27 cellular contexts compared by ENCODE assay signal in genomic region chr10:46235705-46236536, GRCh38. TPM values are rescaled to one million over a fixed set of nuclear protein-coding genes. Genes with fewer than 3 reads are reported as not detected.
DNase-seq lines count a peak whose midpoint lies in the region; ATAC-seq and TF ChIP-seq lines count a peak whose summit lies in the region.
"Had no signal": no experiment of that assay in that cellular context is flagged by ENCODE, and none has a peak within 500 bp of the region (broad histone marks: within the 10 kb centered on the region; RNA-seq: fewer than 3 reads in every experiment).

No MANE protein-coding gene starts in this region.

- no peaks in the 10 kb centered on the region for H3K23me2 ChIP-seq in H9 (ENCODE audit: insufficient read length, low read depth, low read length, poor library complexity, severe bottlenecking)

- TF ChIP-seq CTCF in H9 (conservative IDR thresholded peaks at IDR 0.05), result no peak

- no peak overlapping the region for H2BK120ac ChIP-seq in H9 (ENCODE audit: low read depth, low read length, poor library complexity, severe bottlenecking)

- no peak overlapping the region for H2BK15ac ChIP-seq in H9 (ENCODE audit: low read depth, low read length)

- H3K27me3 ChIP-seq in H9 (ENCODE audit: insufficient read depth, low read length), result no peaks in the 10 kb centered on the region
- H3K27me3 ChIP-seq: BLaER1 treated with 17β-estradiol and CSF1 and Interleukin-3, amounts not matched to agents 10 nM and 100 nM; body of pancreas; MG63; neutrophil had no signal

- no peak overlapping the region for H2AFZ ChIP-seq in H9 (ENCODE audit: low read length)

- H3K23ac ChIP-seq in H9 (ENCODE audit: insufficient read length, low read depth, low read length), result no peak overlapping the region

- no peak overlapping the region for H2BK5ac ChIP-seq in H9 (ENCODE audit: insufficient read length, low read length)

- no peaks in the 10 kb centered on the region for H4K20me1 ChIP-seq in H9 (ENCODE audit: control insufficient read depth, insufficient read depth, insufficient read length)
- H4K20me1 ChIP-seq: BLaER1 treated with 17β-estradiol and CSF1 and Interleukin-3, amounts not matched to agents 10 nM and 100 nM had no signal

- H3K4me1 Mint-ChIP-seq in activated T-cell treated with anti-CD3 and anti-CD28 coated beads, Interleukin-2, amount 50 U/mL, for 24 hours (ENCODE audit: low read depth), result peaks cover 9% of the 10 kb centered on the region
- H3K4me1 Mint-ChIP-seq in activated T-cell treated with anti-CD3 and anti-CD28 coated beads, Interleukin-2, amount 50 U/mL, for 4 hours (ENCODE audit: low read depth), result peaks cover 10% of the 10 kb centered on the region
- H3K4me1 Mint-ChIP-seq in H9, result no peaks in the 10 kb centered on the region
- H3K4me1 Mint-ChIP-seq in stimulated activated effector memory CD8-positive, alpha-beta T cell treated with anti-CD3 and anti-CD28 coated beads, Interleukin-12 subunit alpha, Interleukin-12 subunit beta, amount 100 ng/mL, for 72 hours, result peaks cover 30% of the 10 kb centered on the region

- no peak overlapping the region for H4K8ac ChIP-seq in H9 (replicated peaks; ENCODE audit: insufficient read length, low read depth, low read length)

- H3K9me3 ChIP-seq in H9 (ENCODE audit: control insufficient read depth, low read depth, low read length), result no peaks in the 10 kb centered on the region
- H3K9me3 ChIP-seq: body of pancreas, heart right ventricle, left ventricle myocardium inferior, MG63, neutrophil had no signal

- peak overlapping the region; percentile 54 for H3K27ac Mint-ChIP-seq in activated T-cell treated with anti-CD3 and anti-CD28 coated beads, Interleukin-2, amount 50 U/mL, for 24 hours
- H3K27ac Mint-ChIP-seq in H9, result peak overlapping the region in 2 of 3 experiments; percentile 85 to 90; a peak in 2 of 7 replicates
- peak overlapping the region; percentile 60 for H3K27ac Mint-ChIP-seq in stimulated activated effector memory CD8-positive, alpha-beta T cell treated with anti-CD3 and anti-CD28 coated beads, Interleukin-12 subunit alpha, Interleukin-12 subunit beta, amount 100 ng/mL, for 72 hours

- no peaks in the 10 kb centered on the region for H3K9me3 Mint-ChIP-seq in activated T-cell treated with anti-CD3 and anti-CD28 coated beads, Interleukin-2, amount 50 U/mL, for 24 hours
- no peaks in the 10 kb centered on the region for H3K9me3 Mint-ChIP-seq in activated T-cell treated with anti-CD3 and anti-CD28 coated beads, Interleukin-2, amount 50 U/mL, for 4 hours
- no peaks in the 10 kb centered on the region; a peak in 1 of 5 replicates for H3K9me3 Mint-ChIP-seq in H9
- no peaks in the 10 kb centered on the region for H3K9me3 Mint-ChIP-seq in stimulated activated effector memory CD8-positive, alpha-beta T cell treated with anti-CD3 and anti-CD28 coated beads, Interleukin-12 subunit alpha, Interleukin-12 subunit beta, amount 100 ng/mL, for 72 hours

- no peaks in the 10 kb centered on the region for H3K79me2 ChIP-seq in H9 (ENCODE audit: insufficient read depth, low read length)

- H3K4me1 ChIP-seq in H9 (ENCODE audit: insufficient read depth, low read length), result no peaks in the 10 kb centered on the region
- H3K4me1 ChIP-seq: body of pancreas, heart right ventricle, left ventricle myocardium inferior had no signal

- H3K4me2 ChIP-seq in H9 (ENCODE audit: insufficient read depth, insufficient read length, low read length), result no peak overlapping the region
- H3K4me2 ChIP-seq: BLaER1 treated with 17β-estradiol and CSF1 and Interleukin-3, amounts not matched to agents 10 nM and 100 nM had no signal

- H3T11ph ChIP-seq in H9 (ENCODE audit: low read length), result no peak overlapping the region

- no peak overlapping the region for H2BK20ac ChIP-seq in H9 (ENCODE audit: low read depth, low read length, poor library complexity, severe bottlenecking)

- H2AK5ac ChIP-seq in H9 (ENCODE audit: insufficient read length, low read length), result no peak overlapping the region

- H3K18ac ChIP-seq in H9 (ENCODE audit: insufficient read length, low read depth, low read length), result no peak overlapping the region

- no CpG with 5 or more reads among the region's 5 CpGs for WGBS in H9 (ENCODE audit: extremely low coverage, insufficient read length, low lambda C conversion rate)

- H4K91ac ChIP-seq in H9 (ENCODE audit: insufficient read length, low read depth, low read length), result no peak overlapping the region

- no peak overlapping the region for H4K5ac ChIP-seq in H9 (ENCODE audit: insufficient read length, low read depth, low read length)

- no peak overlapping the region for H3K27ac ChIP-seq in H9 (ENCODE audit: insufficient read length, low read depth, low read length)
- H3K27ac ChIP-seq: BLaER1 treated with 17β-estradiol and CSF1 and Interleukin-3, amounts not matched to agents 10 nM and 100 nM; body of pancreas; heart right ventricle; left ventricle myocardium inferior; neutrophil had no signal

- no peaks in the 10 kb centered on the region for H3K27me3 Mint-ChIP-seq in activated T-cell treated with anti-CD3 and anti-CD28 coated beads, Interleukin-2, amount 50 U/mL, for 24 hours
- no peaks in the 10 kb centered on the region for H3K27me3 Mint-ChIP-seq in activated T-cell treated with anti-CD3 and anti-CD28 coated beads, Interleukin-2, amount 50 U/mL, for 4 hours (ENCODE audit: low read depth)
- peaks cover 5% of the 10 kb centered on the region; the same call in 1 of the 2 replicates for H3K27me3 Mint-ChIP-seq in H9 (ENCODE audit: low read depth)

- H3K4ac ChIP-seq in H9 (ENCODE audit: low read depth, low read length), result no peak overlapping the region

- no peaks in the 10 kb centered on the region for H3K79me1 ChIP-seq in H9 (ENCODE audit: insufficient read depth, low read depth, low read length, poor library complexity, severe bottlenecking)

- H2BK12ac ChIP-seq in H9 (ENCODE audit: insufficient read length, low read depth, low read length), result no peak overlapping the region

- no peak overlapping the region for H3K9ac ChIP-seq in H9 (ENCODE audit: extremely low read depth, insufficient read length, low read length)
- H3K9ac ChIP-seq: BLaER1 treated with 17β-estradiol and CSF1 and Interleukin-3, amounts not matched to agents 10 nM and 100 nM had no signal

- DNase-seq in activated T-cell treated with anti-CD3 and anti-CD28 coated beads, Interleukin-2, amount 50 U/mL, for 24 hours, result no peak
- no peak for DNase-seq in activated T-cell treated with anti-CD3 and anti-CD28 coated beads, Interleukin-2, amount 50 U/mL, for 4 hours
- DNase-seq in H9 (peak; percentile 10), NCI-H2227 treated with DMSO at 0.1 percent for 48 hours (lab: John Stamatoyannopoulos, UW) (no peak), NCI-H146 treated with DMSO at 0.1 percent for 48 hours (lab: John Stamatoyannopoulos, UW; ENCODE audit: unreplicated experiment) (no peak), DMS 273 treated with DMSO at 0.1 percent for 48 hours (lab: John Stamatoyannopoulos, UW) (no peak)
- DNase-seq in stimulated activated effector memory CD8-positive, alpha-beta T cell treated with anti-CD3 and anti-CD28 coated beads, Interleukin-12 subunit alpha, Interleukin-12 subunit beta, amount 100 ng/mL, for 72 hours (ENCODE audit: low spot score in 2 of 2), result peak in 1 of 2 donors; percentile 36
- DNase-seq: activated CD4-positive, alpha-beta T cell treated with anti-CD3 and anti-CD28 coated beads for 1 hour; activated CD8-positive, alpha-beta memory T cell treated with anti-CD3 and anti-CD28 coated beads, Interleukin-2, amount 50 U/mL, for 4 hours; activated naive CD4-positive, alpha-beta T cell; body of pancreas; GOT3; heart right ventricle; left ventricle myocardium inferior; MG63; NCI-H146; NCI-H2171 treated with DMSO at 0.1 percent for 48 hours; NCI-H748 treated with DMSO at 0.1 percent for 48 hours; OCI-M1; SHP77 had no signal

- peaks cover 26% of the 10 kb centered on the region for H3K36me3 Mint-ChIP-seq in activated T-cell treated with anti-CD3 and anti-CD28 coated beads, Interleukin-2, amount 50 U/mL, for 24 hours (ENCODE audit: low read depth)
- peaks cover 61% of the 10 kb centered on the region for H3K36me3 Mint-ChIP-seq in activated T-cell treated with anti-CD3 and anti-CD28 coated beads, Interleukin-2, amount 50 U/mL, for 4 hours (ENCODE audit: insufficient read depth)
- H3K36me3 Mint-ChIP-seq in H9 (ENCODE audit: insufficient read depth in 1 of 3, low read depth in 3 of 3), result no peaks in the 10 kb centered on the region
- H3K36me3 Mint-ChIP-seq in stimulated activated effector memory CD8-positive, alpha-beta T cell treated with anti-CD3 and anti-CD28 coated beads, Interleukin-12 subunit alpha, Interleukin-12 subunit beta, amount 100 ng/mL, for 72 hours, result peaks cover 6% of the 10 kb centered on the region

- no peak overlapping the region for H3K14ac ChIP-seq in H9 (ENCODE audit: insufficient read depth, low read length)

- ATAC-seq in activated T-cell treated with anti-CD3 and anti-CD28 coated beads, Interleukin-2, amount 50 U/mL, for 4 hours, result no peak
- ATAC-seq in esophagus mucosa, result peak; percentile 11
- ATAC-seq in stimulated activated effector memory CD8-positive, alpha-beta T cell treated with anti-CD3 and anti-CD28 coated beads, Interleukin-12 subunit alpha, Interleukin-12 subunit beta, amount 100 ng/mL, for 72 hours, result no peak
- ATAC-seq: body of pancreas, heart right ventricle had no signal

- no peak overlapping the region for H3K56ac ChIP-seq in H9 (ENCODE audit: insufficient read length, low read depth, low read length)

- H3K4me3 Mint-ChIP-seq in activated T-cell treated with anti-CD3 and anti-CD28 coated beads, Interleukin-2, amount 50 U/mL, for 24 hours, result no peak overlapping the region
- no peak overlapping the region for H3K4me3 Mint-ChIP-seq in activated T-cell treated with anti-CD3 and anti-CD28 coated beads, Interleukin-2, amount 50 U/mL, for 4 hours
- no peak overlapping the region for H3K4me3 Mint-ChIP-seq in H9
- H3K4me3 Mint-ChIP-seq in stimulated activated effector memory CD8-positive, alpha-beta T cell treated with anti-CD3 and anti-CD28 coated beads, Interleukin-12 subunit alpha, Interleukin-12 subunit beta, amount 100 ng/mL, for 72 hours, result no peak overlapping the region

RNA-seq across cellular contexts. Expression of gene ANTXRL, which starts 50.9 kb away (rescaled TPM):
- not detected for total RNA-seq in activated T-cell treated with anti-CD3 and anti-CD28 coated beads, Interleukin-2, amount 50 U/mL, for 4 hours
- not detected in 2 replicates for total RNA-seq in H9 (2021)
- total RNA-seq in esophagus mucosa, result not detected
- total RNA-seq: A673, body of pancreas, left ventricle myocardium inferior, mononuclear cell, subcutaneous adipose tissue, urinary bladder had no signal
